1 cellular context compared by ENCODE assay signal in genomic region chr17:958712-959451, GRCh38.
TF ChIP-seq lines count a peak whose summit lies in the region.

No MANE protein-coding gene starts in this region.

TF ChIP-seq in HCT116, 20 proteins besides CTCF, POLR2A, EP300 and RAD21 (continued from another document):
- TF ChIP-seq, protein P1, sequence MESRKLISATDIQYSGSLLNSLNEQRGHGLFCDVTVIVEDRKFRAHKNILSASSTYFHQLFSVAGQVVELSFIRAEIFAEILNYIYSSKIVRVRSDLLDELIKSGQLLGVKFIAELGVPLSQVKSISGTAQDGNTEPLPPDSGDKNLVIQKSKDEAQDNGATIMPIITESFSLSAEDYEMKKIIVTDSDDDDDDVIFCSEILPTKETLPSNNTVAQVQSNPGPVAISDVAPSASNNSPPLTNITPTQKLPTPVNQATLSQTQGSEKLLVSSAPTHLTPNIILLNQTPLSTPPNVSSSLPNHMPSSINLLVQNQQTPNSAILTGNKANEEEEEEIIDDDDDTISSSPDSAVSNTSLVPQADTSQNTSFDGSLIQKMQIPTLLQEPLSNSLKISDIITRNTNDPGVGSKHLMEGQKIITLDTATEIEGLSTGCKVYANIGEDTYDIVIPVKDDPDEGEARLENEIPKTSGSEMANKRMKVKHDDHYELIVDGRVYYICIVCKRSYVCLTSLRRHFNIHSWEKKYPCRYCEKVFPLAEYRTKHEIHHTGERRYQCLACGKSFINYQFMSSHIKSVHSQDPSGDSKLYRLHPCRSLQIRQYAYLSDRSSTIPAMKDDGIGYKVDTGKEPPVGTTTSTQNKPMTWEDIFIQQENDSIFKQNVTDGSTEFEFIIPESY (IDR thresholded peaks at IDR 0.05; ENCODE audit: extremely low read depth, insufficient replicate concordance, low read length), result no peak
- no peak for TF ChIP-seq YY1 (IDR thresholded peaks at IDR 0.05; ENCODE audit: extremely low read depth, insufficient replicate concordance, low read depth, low read length)
- TF ChIP-seq, protein P2, sequence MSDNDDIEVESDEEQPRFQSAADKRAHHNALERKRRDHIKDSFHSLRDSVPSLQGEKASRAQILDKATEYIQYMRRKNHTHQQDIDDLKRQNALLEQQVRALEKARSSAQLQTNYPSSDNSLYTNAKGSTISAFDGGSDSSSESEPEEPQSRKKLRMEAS (IDR thresholded peaks at IDR 0.05), result no peak
